8 cellular contexts compared by ENCODE assay signal in genomic region chr3:123723527-123724168, GRCh38.
DNase-seq lines count a peak whose midpoint lies in the region; ATAC-seq and TF ChIP-seq lines count a peak whose summit lies in the region.

No MANE protein-coding gene starts in this region.

- H3K27ac ChIP-seq in tibial nerve, result no peak overlapping the region

- TF ChIP-seq CTCF in tibial nerve (IDR thresholded peaks at IDR 0.05), result peak; percentile 76 to 79 (median 78)

- H3K9me3 ChIP-seq in tibial nerve, result no peaks in the 10 kb centered on the region

- peaks cover 0 to 28% (median 6%) of the 10 kb centered on the region in 4 donors for H3K4me1 ChIP-seq in tibial nerve

- 12 to 16% methylated on average over 9 of the region's 9 CpGs for WGBS in tibial nerve, 2 donors

- in situ Hi-C loops in G401 (cut with HindIII; ENCODE audit: low sequenced_read_pairs), result no loop called here

- H3K4me3 ChIP-seq in tibial nerve, result no peak overlapping the region

- no peak for TF ChIP-seq POLR2A in tibial nerve (IDR thresholded peaks at IDR 0.05)

- no peaks in the 10 kb centered on the region for H3K27me3 ChIP-seq in tibial nerve

- ATAC-seq in HG03196 (IDR thresholded peaks at IDR 0.05; ENCODE audit: unreplicated experiment), result peak; percentile 60
- ATAC-seq in GM18861 (IDR thresholded peaks at IDR 0.05; ENCODE audit: unreplicated experiment), result no peak

- no peak for TF ChIP-seq EP300 in tibial nerve (IDR thresholded peaks at IDR 0.05)

- peak; percentile 74 for DNase-seq in G401 (ENCODE audit: low spot score)
- peak; percentile 60 to 83 for DNase-seq in NCI-H526 (lab: John Stamatoyannopoulos, UW)
- peak; percentile 4 to 15 for DNase-seq in activated CD4-positive, alpha-beta T cell treated with anti-CD3 and anti-CD28 coated beads, Interleukin-2, amount 50 U/mL, for 4 hours
- peak; percentile 72 for DNase-seq in epidermal melanocyte (ENCODE audit: insufficient read length, low spot score)
- DNase-seq in mucosa of gallbladder (ENCODE audit: low spot score), result peak; percentile 65
- peak in 1 of 2 donors; percentile 65 for DNase-seq in tibial nerve (ENCODE audit: low spot score in 2 of 2)

- H3K36me3 ChIP-seq in tibial nerve, result no peaks in the 10 kb centered on the region
